ENCODE assay signal across 12 cellular contexts in the genomic region with DNA sequence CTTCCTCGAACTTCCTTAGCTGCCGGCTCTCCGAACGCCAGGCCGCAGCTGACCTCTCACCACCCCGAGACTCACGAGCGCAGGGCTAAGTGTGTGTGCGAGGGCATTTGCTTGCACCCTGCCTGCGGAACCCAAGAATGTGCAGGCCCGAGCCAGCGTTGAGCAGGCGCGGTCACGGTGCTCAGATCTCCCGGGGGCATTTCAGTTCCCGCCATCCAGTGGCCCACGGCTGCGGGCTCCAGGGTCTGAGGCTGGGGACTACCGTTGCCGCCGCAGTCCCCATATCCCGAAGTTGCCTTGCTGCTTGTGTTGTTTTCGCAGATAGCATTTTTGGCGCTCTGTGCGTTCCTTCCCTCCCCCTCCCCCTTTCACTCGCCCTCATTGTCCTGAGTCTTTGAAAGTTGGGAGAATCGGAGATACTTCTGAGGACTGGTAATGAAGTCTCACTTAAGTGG. TPM values are rescaled to one million over a fixed set of nuclear protein-coding genes. Genes with fewer than 3 reads are reported as not detected.
DNase-seq lines count a peak whose midpoint lies in the region; ATAC-seq, FAIRE-seq and TF ChIP-seq lines count a peak whose summit lies in the region.
"Had no signal": no experiment of that assay in that cellular context is flagged by ENCODE, and none has a peak within 500 bp of the region (broad histone marks: within the 10 kb centered on the region; RNA-seq: fewer than 3 reads in every experiment).

No MANE protein-coding gene starts in this region.

- H3K4me1 ChIP-seq in neutrophil (ENCODE audit: control insufficient read depth in 1 of 2, insufficient read depth in 1 of 2, low read depth in 1 of 2, low read length in 1 of 2), result peaks cover 51 to 64% of the 10 kb centered on the region in 2 experiments

- ATAC-seq in activated B cell treated with CpG ODN at 0.5 μM for 24 hours (ENCODE audit: low read depth), result no peak

- no peaks in the 10 kb centered on the region for H3K9me3 ChIP-seq in neutrophil

- DNase-seq in GM20000 (ENCODE audit: low spot score), result peak; percentile 52
- DNase-seq in activated B cell treated with CpG ODN at 0.5 μM for 24 hours, result no peak
- DNase-seq in erythroblast (lab: John Stamatoyannopoulos, UW), result peak; percentile 19 to 22
- no peak for DNase-seq in NCI-H510A treated with DMSO at 0.1 percent for 48 hours (lab: John Stamatoyannopoulos, UW)
- no peak for DNase-seq in urothelium cell line (ENCODE audit: low spot score)
- DNase-seq in UCSD-AML1 (lab: John Stamatoyannopoulos, UW; ENCODE audit: unreplicated experiment), result no peak
- DNase-seq: activated effector memory CD4-positive, alpha-beta T cell treated with anti-CD3 and anti-CD28 coated beads, Interleukin-2, amount 50 U/mL, for 16 hours; DMS153; GM23248; left ventricle myocardium superior had no signal

- peak overlapping the region; percentile 41 for H3K27ac Mint-ChIP-seq in activated B cell treated with CpG ODN at 0.5 μM for 24 hours

- POLR2A ChIA-PET in activated B cell treated with CpG ODN at 0.5 μM for 24 hours (lab: Charles Lee), result interaction anchor here (0.6 kb wide), 1 partner anchor 1253 kb away, joined by 3 read pairs; no protein-coding TSS in a partner anchor

- H3K36me3 Mint-ChIP-seq in activated B cell treated with CpG ODN at 0.5 μM for 24 hours (ENCODE audit: low read depth), result peaks cover 6% of the 10 kb centered on the region

- no peak overlapping the region for H3K27ac ChIP-seq in neutrophil
- H3K27ac ChIP-seq: epithelial cell of prostate, GM23248 had no signal

- peak overlapping the region; percentile 57 for H3K4me3 Mint-ChIP-seq in activated B cell treated with CpG ODN at 0.5 μM for 24 hours

- FAIRE-seq in urothelium cell line (lab: Jason Lieb, UNC), result no peak

- peaks cover 100% of the 10 kb centered on the region for H3K27me3 ChIP-seq in neutrophil

- CTCF ChIA-PET in activated B cell treated with CpG ODN at 0.5 μM for 24 hours (lab: Charles Lee), result interaction anchor here (0.9 to 2.1 kb wide), 3 partner anchors 11 to 325 kb away, joined by 4 to 12 read pairs (median 5); no protein-coding TSS in a partner anchor

- H3K4me3 ChIP-seq in neutrophil (ENCODE audit: low read depth in 1 of 2, low read length in 1 of 2), result peak overlapping the region; percentile 54 to 61
- H3K4me3 ChIP-seq: GM23248 had no signal

- peaks cover 56% of the 10 kb centered on the region for H3K4me1 Mint-ChIP-seq in activated B cell treated with CpG ODN at 0.5 μM for 24 hours

- intact Hi-C loops in activated B cell treated with CpG ODN at 0.5 μM for 24 hours (cut with micrococcal nuclease), result loop anchor here (5.0 kb wide), 2 partner anchors 680 to 1050 kb away; partner anchors contain the start of gene BEND3

- TF ChIP-seq POLR2A in erythroblast (IDR thresholded peaks at IDR 0.05; ENCODE audit: low read length), result no peak

- no peak for TF ChIP-seq CTCF in GM20000 (IDR thresholded peaks at IDR 0.05; ENCODE audit: extremely low read depth, missing control alignments)
- TF ChIP-seq CTCF in activated B cell treated with CpG ODN at 0.5 μM for 24 hours (IDR thresholded peaks at IDR 0.05), result no peak
- TF ChIP-seq CTCF in neutrophil (IDR thresholded peaks at IDR 0.05), result no peak

- peaks cover 79% of the 10 kb centered on the region for H3K27me3 Mint-ChIP-seq in activated B cell treated with CpG ODN at 0.5 μM for 24 hours

- peaks cover 3% of the 10 kb centered on the region for H3K9me3 Mint-ChIP-seq in activated B cell treated with CpG ODN at 0.5 μM for 24 hours

- no peaks in the 10 kb centered on the region for H3K36me3 ChIP-seq in neutrophil

RNA-seq across cellular contexts. Expression of gene NR2E1, which starts 1.7 kb away (rescaled TPM):
- total RNA-seq in activated B cell treated with CpG ODN at 0.5 μM for 24 hours, result not detected in 2 replicates
- total RNA-seq: GM23248, left ventricle myocardium superior had no signal

Comparison
In these comparisons a context has a peak if more than half of its experiments do, and no peak if none do; other contexts are left out.
1. DNase-seq: peak in GM20000 (single experiment) and erythroblast (2 of 2); none in activated B cell treated with CpG ODN at 0.5 μM for 24 hours (single experiment), NCI-H510A treated with DMSO at 0.1 percent for 48 hours (single experiment), urothelium cell line (single experiment) and UCSD-AML1 (single experiment).